In the genomic region with DNA sequence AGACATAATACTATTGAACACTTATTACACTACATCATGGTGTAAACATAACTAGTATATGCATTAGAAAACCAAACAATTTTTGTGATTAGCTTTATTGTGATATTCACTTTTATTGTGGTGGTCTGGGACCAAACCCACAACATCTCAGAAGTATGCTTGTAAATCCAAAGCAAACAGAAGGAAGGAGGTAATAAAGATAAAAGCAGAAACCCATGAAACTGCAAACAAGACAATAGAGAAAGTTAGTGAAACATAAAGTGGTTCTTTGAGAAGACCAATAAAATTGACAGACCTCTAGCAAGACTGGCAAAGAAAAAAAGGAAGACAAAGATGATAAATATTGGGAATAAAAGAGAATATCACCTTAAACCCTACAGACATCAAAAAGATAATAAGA, we compare ENCODE assay signal across 20 cellular contexts.
DNase-seq lines count a peak whose midpoint lies in the region; ATAC-seq and TF ChIP-seq lines count a peak whose summit lies in the region.
"Had no signal": no experiment of that assay in that cellular context is flagged by ENCODE, and none has a peak within 500 bp of the region (broad histone marks: within the 10 kb centered on the region; RNA-seq: fewer than 3 reads in every experiment).

No MANE protein-coding gene starts in this region.

- peak; percentile 45 for DNase-seq in PC-3
- DNase-seq in central memory CD8-positive, alpha-beta T cell (ENCODE audit: low spot score in 2 of 2): no peak
- no peak for DNase-seq in LoVo (ENCODE audit: low spot score)
- DNase-seq in NCI-H2227 (lab: John Stamatoyannopoulos, UW; ENCODE audit: unreplicated experiment): no peak
- DNase-seq in NCI-H1436 treated with DMSO at 0.1 percent for 48 hours (lab: John Stamatoyannopoulos, UW): no peak
- DNase-seq: 8988T; AML-193; Caco-2; Calu3; CD4-positive, alpha-beta T cell; CD8-positive, alpha-beta T cell; DMS79; DND-41; EL; GDM1 had no signal

- H3K4me1 Mint-ChIP-seq in central memory CD8-positive, alpha-beta T cell: no peaks in the 10 kb centered on the region
- H3K4me1 Mint-ChIP-seq: B cell had no signal

- H3K4me1 ChIP-seq in HEK293 (ENCODE audit: control insufficient read depth, insufficient read depth, low read length) (0 out of 2 replicates have a peak, but pooled peaks cover 2% of the 10 kb centered on the region), PC-3 (ENCODE audit: insufficient read depth, low read length) (0 out of 2 replicates have a peak, but pooled peaks cover 4% of the 10 kb centered on the region)
- H3K4me1 ChIP-seq: BLaER1 treated with 17β-estradiol and CSF1 and Interleukin-3, amounts not matched to agents 10 nM and 100 nM; Caco-2 had no signal

- H3K27me3 Mint-ChIP-seq in central memory CD8-positive, alpha-beta T cell: peaks cover 27% of the 10 kb centered on the region
- H3K27me3 Mint-ChIP-seq: B cell; CD4-positive, alpha-beta T cell had no signal

- intact Hi-C loops in PC-3 (cut with micrococcal nuclease): no loop called here

- CTCF ChIA-PET in HEK293 (lab: Yijun Ruan, JAX) (interaction anchor here (0.6 kb wide), 1 partner anchor 131 kb away, joined by 5 read pairs; no protein-coding TSS in a partner anchor), PC-3 (lab: Charles Lee) (no interaction called here)

- H3K36me3 Mint-ChIP-seq in central memory CD8-positive, alpha-beta T cell (ENCODE audit: insufficient read depth): no peaks in the 10 kb centered on the region
- H3K36me3 Mint-ChIP-seq: CD8-positive, alpha-beta T cell had no signal

- H3K9ac ChIP-seq in PC-3 (ENCODE audit: low read length): no peak overlapping the region
- H3K9ac ChIP-seq: BLaER1 treated with 17β-estradiol and CSF1 and Interleukin-3, amounts not matched to agents 10 nM and 100 nM had no signal

- H4K20me1 ChIP-seq in PC-3 (ENCODE audit: low read length): no peaks in the 10 kb centered on the region
- H4K20me1 ChIP-seq: BLaER1 treated with 17β-estradiol and CSF1 and Interleukin-3, amounts not matched to agents 10 nM and 100 nM had no signal

- H3K27ac Mint-ChIP-seq in central memory CD8-positive, alpha-beta T cell (ENCODE audit: low read depth): peak overlapping the region; percentile 70
- H3K27ac Mint-ChIP-seq: B cell; CD4-positive, alpha-beta T cell; CD8-positive, alpha-beta T cell had no signal

- H3K27ac ChIP-seq in HEK293 (ENCODE audit: extremely low read depth, low read depth, low read length): no peak overlapping the region
- H3K27ac ChIP-seq in PC-3 (ENCODE audit: low read length): no peak overlapping the region
- H3K27ac ChIP-seq: BLaER1 treated with 17β-estradiol and CSF1 and Interleukin-3, amounts not matched to agents 10 nM and 100 nM; C4-2B had no signal

- no peak overlapping the region for H3K4me3 Mint-ChIP-seq in central memory CD8-positive, alpha-beta T cell
- H3K4me3 Mint-ChIP-seq: B cell; CD4-positive, alpha-beta T cell; CD8-positive, alpha-beta T cell had no signal

- BruUV-seq in PC-3 (replicated peaks; lab: Mats Ljungman, UMichigan): no TSS peak

- POLR2A ChIA-PET in HEK293 (lab: Yijun Ruan, JAX) (no interaction called here), PC-3 (lab: Charles Lee; ENCODE audit: unreplicated experiment) (no interaction called here)

- H3K36me3 ChIP-seq in HEK293 (ENCODE audit: control insufficient read depth in 2 of 2, insufficient read depth in 1 of 2, low read length in 2 of 2): no peaks in the 10 kb centered on the region
- H3K36me3 ChIP-seq in PC-3 (ENCODE audit: low read depth, low read length): no peaks in the 10 kb centered on the region
- H3K36me3 ChIP-seq: BLaER1 treated with 17β-estradiol and CSF1 and Interleukin-3, amounts not matched to agents 10 nM and 100 nM had no signal

- no peaks in the 10 kb centered on the region for H3K27me3 ChIP-seq in PC-3 (ENCODE audit: low read length)
- H3K27me3 ChIP-seq: BLaER1 treated with 17β-estradiol and CSF1 and Interleukin-3, amounts not matched to agents 10 nM and 100 nM had no signal

- H3K4me3 ChIP-seq in HEK293 (ENCODE audit: low read depth, low read length) (no peak overlapping the region), PC-3 (ENCODE audit: low read length) (no peak overlapping the region)
- H3K4me3 ChIP-seq: BLaER1 treated with 17β-estradiol and CSF1 and Interleukin-3, amounts not matched to agents 10 nM and 100 nM; GM12878 had no signal

- TF ChIP-seq CTCF in HEK293 (tag by site-specific recombination; IDR thresholded peaks at IDR 0.05): no peak
- TF ChIP-seq CTCF in PC-3 (conservative IDR thresholded peaks at IDR 0.05; ENCODE audit: low read depth, low read length): no peak

- no peaks in the 10 kb centered on the region for H3K79me2 ChIP-seq in PC-3 (ENCODE audit: low read length)

- no peaks in the 10 kb centered on the region for H3F3A ChIP-seq in PC-3 (ENCODE audit: low read length, unreplicated experiment)

- H3K9me3 ChIP-seq in HEK293 (ENCODE audit: control insufficient read depth, insufficient read depth, low read depth, low read length): peaks cover 2% of the 10 kb centered on the region
- no peaks in the 10 kb centered on the region; the same call in 1 of the 2 replicates for H3K9me3 ChIP-seq in PC-3 (ENCODE audit: low read length)

- ATAC-seq in PC-3: peak; percentile 68
- ATAC-seq in central memory CD8-positive, alpha-beta T cell (replicated peaks; ENCODE audit: extremely low read depth, poor library complexity, severe bottlenecking): no peak
- ATAC-seq: CD8-positive, alpha-beta T cell; GM12878 had no signal

- H3K9me2 ChIP-seq in PC-3 (replicated peaks; ENCODE audit: low read length): no peaks in the 10 kb centered on the region

- H2AFZ ChIP-seq in PC-3 (ENCODE audit: low read length): no peak overlapping the region

- H3K9me3 Mint-ChIP-seq in central memory CD8-positive, alpha-beta T cell: peaks cover 10% of the 10 kb centered on the region

- no peak overlapping the region for H3K4me2 ChIP-seq in PC-3 (ENCODE audit: low read length)
- H3K4me2 ChIP-seq: BLaER1 treated with 17β-estradiol and CSF1 and Interleukin-3, amounts not matched to agents 10 nM and 100 nM had no signal

TF ChIP-seq in HEK293, 187 proteins besides CTCF, POLR2A, EP300 and RAD21:
- TF ChIP-seq, protein P1, sequence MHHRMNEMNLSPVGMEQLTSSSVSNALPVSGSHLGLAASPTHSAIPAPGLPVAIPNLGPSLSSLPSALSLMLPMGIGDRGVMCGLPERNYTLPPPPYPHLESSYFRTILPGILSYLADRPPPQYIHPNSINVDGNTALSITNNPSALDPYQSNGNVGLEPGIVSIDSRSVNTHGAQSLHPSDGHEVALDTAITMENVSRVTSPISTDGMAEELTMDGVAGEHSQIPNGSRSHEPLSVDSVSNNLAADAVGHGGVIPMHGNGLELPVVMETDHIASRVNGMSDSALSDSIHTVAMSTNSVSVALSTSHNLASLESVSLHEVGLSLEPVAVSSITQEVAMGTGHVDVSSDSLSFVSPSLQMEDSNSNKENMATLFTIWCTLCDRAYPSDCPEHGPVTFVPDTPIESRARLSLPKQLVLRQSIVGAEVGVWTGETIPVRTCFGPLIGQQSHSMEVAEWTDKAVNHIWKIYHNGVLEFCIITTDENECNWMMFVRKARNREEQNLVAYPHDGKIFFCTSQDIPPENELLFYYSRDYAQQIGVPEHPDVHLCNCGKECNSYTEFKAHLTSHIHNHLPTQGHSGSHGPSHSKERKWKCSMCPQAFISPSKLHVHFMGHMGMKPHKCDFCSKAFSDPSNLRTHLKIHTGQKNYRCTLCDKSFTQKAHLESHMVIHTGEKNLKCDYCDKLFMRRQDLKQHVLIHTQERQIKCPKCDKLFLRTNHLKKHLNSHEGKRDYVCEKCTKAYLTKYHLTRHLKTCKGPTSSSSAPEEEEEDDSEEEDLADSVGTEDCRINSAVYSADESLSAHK (tag by site-specific recombination; IDR thresholded peaks at IDR 0.05): peak; percentile 50; the same call in 1 of the 2 replicates
- TF ChIP-seq, protein P2, sequence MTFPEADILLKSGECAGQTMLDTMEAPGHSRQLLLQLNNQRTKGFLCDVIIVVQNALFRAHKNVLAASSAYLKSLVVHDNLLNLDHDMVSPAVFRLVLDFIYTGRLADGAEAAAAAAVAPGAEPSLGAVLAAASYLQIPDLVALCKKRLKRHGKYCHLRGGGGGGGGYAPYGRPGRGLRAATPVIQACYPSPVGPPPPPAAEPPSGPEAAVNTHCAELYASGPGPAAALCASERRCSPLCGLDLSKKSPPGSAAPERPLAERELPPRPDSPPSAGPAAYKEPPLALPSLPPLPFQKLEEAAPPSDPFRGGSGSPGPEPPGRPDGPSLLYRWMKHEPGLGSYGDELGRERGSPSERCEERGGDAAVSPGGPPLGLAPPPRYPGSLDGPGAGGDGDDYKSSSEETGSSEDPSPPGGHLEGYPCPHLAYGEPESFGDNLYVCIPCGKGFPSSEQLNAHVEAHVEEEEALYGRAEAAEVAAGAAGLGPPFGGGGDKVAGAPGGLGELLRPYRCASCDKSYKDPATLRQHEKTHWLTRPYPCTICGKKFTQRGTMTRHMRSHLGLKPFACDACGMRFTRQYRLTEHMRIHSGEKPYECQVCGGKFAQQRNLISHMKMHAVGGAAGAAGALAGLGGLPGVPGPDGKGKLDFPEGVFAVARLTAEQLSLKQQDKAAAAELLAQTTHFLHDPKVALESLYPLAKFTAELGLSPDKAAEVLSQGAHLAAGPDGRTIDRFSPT (tag by site-specific recombination; IDR thresholded peaks at IDR 0.05): 0 out of 2 replicates have a peak, but pooled peaks have one; percentile 15
- TF ChIP-seq ZNF677 (tag by site-specific recombination; IDR thresholded peaks at IDR 0.05) (no peak), FEZF1 (tag by site-specific recombination; IDR thresholded peaks at IDR 0.05) (peak; percentile 43; the same call in 1 of the 2 replicates)
